1 cellular context compared by ENCODE assay signal in the genomic region with DNA sequence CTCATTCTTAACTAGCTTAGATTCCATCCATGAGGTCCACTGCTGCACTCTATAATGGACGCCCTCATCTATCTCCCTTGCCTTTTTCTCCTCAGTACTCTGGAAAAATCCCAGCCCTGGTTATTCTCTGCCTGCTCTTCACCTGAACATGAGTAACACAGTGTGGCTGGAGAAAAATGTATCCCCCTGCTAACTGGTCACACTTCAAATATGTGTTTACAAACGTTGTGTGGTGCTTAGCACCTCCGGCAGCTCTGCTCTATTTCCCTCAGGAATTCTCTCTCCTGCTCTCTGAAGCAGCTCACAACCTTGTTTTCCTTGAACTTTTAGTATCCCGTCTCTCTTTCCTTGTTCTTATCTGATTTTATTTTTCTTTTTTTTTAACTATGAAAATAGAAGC.
TF ChIP-seq lines count a peak whose summit lies in the region.

No MANE protein-coding gene starts in this region.

TF ChIP-seq in IMR-90, 13 proteins besides CTCF, POLR2A, EP300 and RAD21 (continued from another document):
- TF ChIP-seq, protein P1, sequence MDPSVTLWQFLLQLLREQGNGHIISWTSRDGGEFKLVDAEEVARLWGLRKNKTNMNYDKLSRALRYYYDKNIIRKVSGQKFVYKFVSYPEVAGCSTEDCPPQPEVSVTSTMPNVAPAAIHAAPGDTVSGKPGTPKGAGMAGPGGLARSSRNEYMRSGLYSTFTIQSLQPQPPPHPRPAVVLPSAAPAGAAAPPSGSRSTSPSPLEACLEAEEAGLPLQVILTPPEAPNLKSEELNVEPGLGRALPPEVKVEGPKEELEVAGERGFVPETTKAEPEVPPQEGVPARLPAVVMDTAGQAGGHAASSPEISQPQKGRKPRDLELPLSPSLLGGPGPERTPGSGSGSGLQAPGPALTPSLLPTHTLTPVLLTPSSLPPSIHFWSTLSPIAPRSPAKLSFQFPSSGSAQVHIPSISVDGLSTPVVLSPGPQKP (IDR thresholded peaks at IDR 0.05; ENCODE audit: borderline replicate concordance, low read depth, low read length) = no peak
- TF ChIP-seq BHLHE40 (IDR thresholded peaks at IDR 0.05; ENCODE audit: low read depth, low read length) = no peak; the same call in 1 of the 2 replicates
